Comparison of ENCODE assay signal across 18 cellular contexts in the genomic region with DNA sequence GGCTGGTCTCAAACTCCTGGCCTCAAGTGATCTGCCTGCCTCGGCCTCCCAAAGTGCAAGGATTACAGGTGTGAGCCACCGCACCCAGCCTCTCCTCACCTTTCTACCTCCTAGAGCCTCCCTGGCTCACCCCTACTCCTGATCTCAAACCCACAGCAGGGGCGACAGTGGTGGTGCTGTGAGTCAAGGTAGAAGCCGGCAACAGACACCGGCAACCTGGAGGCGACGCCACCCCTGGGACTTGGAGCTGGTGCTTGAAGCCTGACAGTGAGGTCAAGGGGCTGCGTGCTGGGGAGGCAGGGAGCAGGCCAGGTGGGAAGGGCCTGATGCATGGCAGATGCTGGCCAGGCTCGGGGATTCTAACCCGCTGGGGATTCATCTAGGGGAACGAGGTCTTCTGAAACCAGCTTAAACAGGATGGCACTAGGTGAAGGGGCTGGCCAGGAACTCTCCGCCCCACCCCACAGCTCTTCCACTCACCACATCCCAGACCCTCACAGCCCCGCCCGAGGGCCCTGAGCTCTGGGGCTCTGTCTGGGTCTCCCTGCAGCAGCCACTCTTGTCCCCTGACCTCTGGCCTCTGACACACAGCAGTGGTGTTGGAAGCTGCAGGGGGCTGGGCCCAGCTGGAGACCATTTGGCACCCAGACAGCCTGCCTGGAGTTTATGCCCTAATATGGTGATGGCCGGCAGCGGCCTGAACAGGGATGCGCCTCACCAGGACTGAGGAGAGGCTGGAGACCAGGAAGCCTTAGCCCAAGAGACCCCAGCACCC. TPM values are rescaled to one million over a fixed set of nuclear protein-coding genes. Genes with fewer than 3 reads are reported as not detected.
DNase-seq lines count a peak whose midpoint lies in the region; ATAC-seq and TF ChIP-seq lines count a peak whose summit lies in the region.
"Had no signal": no experiment of that assay in that cellular context is flagged by ENCODE, and none has a peak within 500 bp of the region (broad histone marks: within the 10 kb centered on the region; RNA-seq: fewer than 3 reads in every experiment).

No MANE protein-coding gene starts in this region.

- H3K27me3 Mint-ChIP-seq in mesothelial cell of epicardium (ENCODE audit: low read depth), result peaks cover 9% of the 10 kb centered on the region

- no peaks in the 10 kb centered on the region for H3K36me3 Mint-ChIP-seq in mesothelial cell of epicardium

- no peaks in the 10 kb centered on the region for H3K27me3 ChIP-seq in gastroesophageal sphincter
- H3K27me3 ChIP-seq in uterus, result no peaks in the 10 kb centered on the region

- H3K4me3 Mint-ChIP-seq in mesothelial cell of epicardium, result no peak overlapping the region
- H3K4me3 Mint-ChIP-seq: CD4-positive, CD25-positive, alpha-beta regulatory T cell had no signal

- 79% methylated on average over 5 of the region's 17 CpGs; no CpG with 5 or more reads in 1 of the 2 donors for WGBS in gastroesophageal sphincter (ENCODE audit: low coverage in 1 of 2), 2 donors

- peaks cover 31% of the 10 kb centered on the region for H3K4me1 Mint-ChIP-seq in mesothelial cell of epicardium

- DNase-seq in NCI-H2171 treated with DMSO at 0.1 percent for 48 hours (lab: John Stamatoyannopoulos, UW) (peak; percentile 8), NCI-H2171 (lab: John Stamatoyannopoulos, UW) (no peak), mesothelial cell of epicardium (ENCODE audit: low spot score in 2 of 2, unreplicated experiment in 2 of 2) (no peak), uterus (peak; percentile 57 to 78), epidermal melanocyte (ENCODE audit: insufficient read length, low spot score) (no peak), kidney glomerular epithelial cell (lab: John Stamatoyannopoulos, UW) (no peak), RPMI8226 (no peak)
- DNase-seq: activated CD4-positive, alpha-beta T cell treated with anti-CD3 and anti-CD28 coated beads, Interleukin-2, amount 50 U/mL, for 48 hours; activated T-cell treated with anti-CD3 and anti-CD28 coated beads, Interleukin-2, amount 50 U/mL, for 48 hours; CD4-positive, CD25-positive, alpha-beta regulatory T cell; cerebellar nuclear complex; DMS79; Karpas-422; NCI-H510A; retina; stimulated activated CD4-positive, alpha-beta T cell treated with anti-CD3 and anti-CD28 coated beads, Interleukin-1b, Interleukin-23, amount 100 ng/mL, for 48 hours had no signal

- TF ChIP-seq POLR2A in gastroesophageal sphincter (IDR thresholded peaks at IDR 0.05) (no peak), uterus (IDR thresholded peaks at IDR 0.05) (no peak)

- no peaks in the 10 kb centered on the region for H3K9me3 Mint-ChIP-seq in mesothelial cell of epicardium
- H3K9me3 Mint-ChIP-seq: CD4-positive, CD25-positive, alpha-beta regulatory T cell had no signal

- TF ChIP-seq EP300 in gastroesophageal sphincter (IDR thresholded peaks at IDR 0.05), result no peak

- H3K27ac Mint-ChIP-seq in mesothelial cell of epicardium, result peak overlapping the region; percentile 59

- intact Hi-C loops in uterus (cut with DNase I; ENCODE audit: low total_unique reads), result no loop called here

- H3K36me3 ChIP-seq in gastroesophageal sphincter, result no peaks in the 10 kb centered on the region
- no peaks in the 10 kb centered on the region for H3K36me3 ChIP-seq in uterus

- no peak for TF ChIP-seq CTCF in gastroesophageal sphincter (IDR thresholded peaks at IDR 0.05)
- TF ChIP-seq CTCF in mesothelial cell of epicardium (IDR thresholded peaks at IDR 0.05; ENCODE audit: unreplicated experiment), result no peak
- TF ChIP-seq CTCF in uterus (IDR thresholded peaks at IDR 0.05), result no peak

- H3K4me3 ChIP-seq in gastroesophageal sphincter (no peak overlapping the region), uterus (no peak overlapping the region)

- H3K9me3 ChIP-seq in gastroesophageal sphincter (no peaks in the 10 kb centered on the region), uterus (no peaks in the 10 kb centered on the region)

- H3K4me1 ChIP-seq in gastroesophageal sphincter, result peaks cover 0 to 78% (median 34%) of the 10 kb centered on the region in 3 donors
- peaks cover 0 to 8% of the 10 kb centered on the region in 2 donors for H3K4me1 ChIP-seq in uterus

- peak overlapping the region; percentile 22 to 81 (median 77) for H3K27ac ChIP-seq in gastroesophageal sphincter
- peak overlapping the region; percentile 68 to 79 for H3K27ac ChIP-seq in uterus

- ATAC-seq in gastroesophageal sphincter, result no peak

RNA-seq across cellular contexts. Expression of a gene that starts 16.4 kb away (rescaled TPM):
- total RNA-seq in gastroesophageal sphincter (10 to 100 TPM; 26.6 to 63.8 (median 36.3) TPM), mesothelial cell of epicardium (11.2 to 12.3 TPM (median 11.7 TPM) in 3 replicates), uterus (10 to 100 TPM in 3 of 4 donors, 1 to 10 TPM in 1; 9.1 to 51.0 (median 22.8) TPM)
- total RNA-seq: glomerular endothelial cell had no signal

RNA-seq across cellular contexts. Expression of a gene that starts 29.1 kb away (rescaled TPM):
- 10 to 100 TPM in 2 of 4 donors, 1 to 10 TPM in 2; 6.8 to 29.4 (median 13.5) TPM for total RNA-seq in gastroesophageal sphincter
- total RNA-seq in mesothelial cell of epicardium, result 6.0 to 7.8 TPM (median 6.6 TPM) in 3 replicates
- 10 to 100 TPM in 2 of 4 donors, 1 to 10 TPM in 2; 6.6 to 50.1 (median 15.8) TPM for total RNA-seq in uterus

Comparison
In these comparisons a context has a peak if more than half of its experiments do, and no peak if none do; other contexts are left out.
1. DNase-seq: peak in NCI-H2171 treated with DMSO at 0.1 percent for 48 hours (single experiment) and uterus (2 of 2); none in NCI-H2171 (single experiment), mesothelial cell of epicardium (0 of 2), epidermal melanocyte (single experiment), kidney glomerular epithelial cell (single experiment) and RPMI8226 (single experiment).